8 cellular contexts compared by ENCODE assay signal in the genomic region with DNA sequence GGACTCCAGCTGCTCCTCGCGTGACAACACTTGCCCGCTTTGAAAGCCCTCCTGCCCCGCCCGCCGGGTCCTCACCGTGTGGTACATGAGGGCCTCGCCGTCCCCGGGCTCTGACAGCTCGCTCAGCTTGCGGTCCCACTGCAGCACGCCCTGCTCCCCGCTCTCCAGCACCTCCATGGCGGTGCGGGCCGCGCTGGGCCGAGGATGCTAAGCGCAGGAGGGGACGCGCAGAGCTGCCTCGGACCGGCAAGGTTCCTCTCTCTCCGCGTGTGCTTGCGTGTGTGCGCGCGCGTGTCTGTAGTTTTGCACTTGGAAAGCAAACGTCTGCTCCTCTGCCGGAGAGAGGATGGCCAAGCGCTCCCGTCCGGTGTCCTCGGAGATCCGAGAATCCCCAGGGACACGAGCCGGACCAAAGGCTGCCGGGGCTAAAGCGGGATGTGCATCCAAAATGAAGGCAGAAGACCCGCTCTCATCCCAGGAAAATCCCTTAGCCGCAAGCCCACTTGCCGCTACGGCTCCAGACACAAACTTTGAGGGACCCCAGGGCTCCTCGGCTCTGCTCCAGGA. TPM values are rescaled to one million over a fixed set of nuclear protein-coding genes. Genes with fewer than 3 reads are reported as not detected.
DNase-seq lines count a peak whose midpoint lies in the region; ATAC-seq, FAIRE-seq and TF ChIP-seq lines count a peak whose summit lies in the region.

A gene with protein sequence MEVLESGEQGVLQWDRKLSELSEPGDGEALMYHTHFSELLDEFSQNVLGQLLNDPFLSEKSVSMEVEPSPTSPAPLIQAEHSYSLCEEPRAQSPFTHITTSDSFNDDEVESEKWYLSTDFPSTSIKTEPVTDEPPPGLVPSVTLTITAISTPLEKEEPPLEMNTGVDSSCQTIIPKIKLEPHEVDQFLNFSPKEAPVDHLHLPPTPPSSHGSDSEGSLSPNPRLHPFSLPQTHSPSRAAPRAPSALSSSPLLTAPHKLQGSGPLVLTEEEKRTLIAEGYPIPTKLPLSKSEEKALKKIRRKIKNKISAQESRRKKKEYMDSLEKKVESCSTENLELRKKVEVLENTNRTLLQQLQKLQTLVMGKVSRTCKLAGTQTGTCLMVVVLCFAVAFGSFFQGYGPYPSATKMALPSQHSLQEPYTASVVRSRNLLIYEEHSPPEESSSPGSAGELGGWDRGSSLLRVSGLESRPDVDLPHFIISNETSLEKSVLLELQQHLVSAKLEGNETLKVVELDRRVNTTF (minus strand): TSS at position 558 of the 567 bp plus-strand sequence. CDS start 381 bp downstream, at position 177.

- TF ChIP-seq CTCF in DND-41 (IDR thresholded peaks at IDR 0.05; ENCODE audit: borderline replicate concordance, extremely low read depth, low read length, poor library complexity, severe bottlenecking): no peak
- TF ChIP-seq CTCF in WERI-Rb-1 (IDR thresholded peaks at IDR 0.05; ENCODE audit: low read depth, low read length): no peak
- TF ChIP-seq CTCF in MCF 10A (IDR thresholded peaks at IDR 0.05; ENCODE audit: unreplicated experiment): no peak
- TF ChIP-seq CTCF in keratinocyte (optimal IDR thresholded peaks at IDR 0.05 in 1 of 3, IDR thresholded peaks at IDR 0.05 in 1 of 3, conservative IDR thresholded peaks at IDR 0.05 in 1 of 3; ENCODE audit: extremely low read depth in 1 of 3, insufficient read depth in 2 of 3, low read length in 3 of 3): no peak

- POLR2A ChIA-PET in MCF 10A (lab: Yijun Ruan, JAX): interaction anchor here (0.6 to 5.9 kb wide), 21 partner anchors 9 to 934 kb away, joined by 3 to 59 read pairs (median 3); no protein-coding TSS in a partner anchor

- H4K20me1 ChIP-seq in DND-41 (ENCODE audit: insufficient read depth, low read length): no peaks in the 10 kb centered on the region
- peaks cover 3% of the 10 kb centered on the region for H4K20me1 ChIP-seq in keratinocyte (ENCODE audit: control insufficient read depth, extremely low read depth, insufficient read depth, low read length)

- peaks cover 23% of the 10 kb centered on the region for H3K4me1 Mint-ChIP-seq in MCF 10A (ENCODE audit: insufficient read depth, unreplicated experiment)

- peak within 1 kb of the TSS; percentile 83 for H3K9ac ChIP-seq in DND-41 (ENCODE audit: low read depth, low read length)
- H3K9ac ChIP-seq in keratinocyte (ENCODE audit: control insufficient read depth, extremely low read depth, insufficient read depth, low read length): peak within 1 kb of the TSS; percentile 96

- dilution Hi-C loops in keratinocyte (cut with MboI; ENCODE audit: extremely low pct_ligation_motif_present, low sequenced_read_pairs): no loop called here

- H3K4me3 ChIP-seq in DND-41 (ENCODE audit: low read depth in 1 of 2, low read length in 2 of 2) (peak within 1 kb of the TSS; percentile 81 to 95), WERI-Rb-1 (ENCODE audit: low read depth, low read length) (peak within 1 kb of the TSS; percentile 86), keratinocyte (ENCODE audit: control insufficient read depth in 2 of 3, extremely low read depth in 1 of 3, insufficient read depth in 2 of 3, low read depth in 1 of 3, low read length in 3 of 3) (peak within 1 kb of the TSS; percentile 63 to 92 (median 90))

- FAIRE-seq in keratinocyte (lab: Jason Lieb, UNC): no peak

- H3K27me3 ChIP-seq in DND-41 (ENCODE audit: insufficient read depth, low read length, poor library complexity) (no peaks in the 10 kb centered on the region), WERI-Rb-1 (ENCODE audit: insufficient read depth, low read depth, severe bottlenecking) (no peaks in the 10 kb centered on the region), keratinocyte (ENCODE audit: control insufficient read depth, extremely low read depth, insufficient read depth, low read length) (no peaks in the 10 kb centered on the region)

- intact Hi-C loops in MCF 10A (cut with micrococcal nuclease): loop anchor here (5.0 kb wide), 1 partner anchor 79 kb away; no protein-coding TSS in a partner anchor

- peak within 1 kb of the TSS; percentile 93 for H3K4me3 Mint-ChIP-seq in MCF 10A (ENCODE audit: unreplicated experiment)

- peak within 1 kb of the TSS; percentile 62 for H3K27ac Mint-ChIP-seq in MCF 10A (ENCODE audit: low read depth, unreplicated experiment)

- H3K36me3 Mint-ChIP-seq in MCF 10A (ENCODE audit: insufficient read depth, unreplicated experiment): peaks cover 10% of the 10 kb centered on the region

- no peaks in the 10 kb centered on the region; the same call in 1 of the 2 replicates for H3K36me3 ChIP-seq in DND-41 (ENCODE audit: insufficient read depth, low read length)
- H3K36me3 ChIP-seq in WERI-Rb-1: no peaks in the 10 kb centered on the region
- H3K36me3 ChIP-seq in keratinocyte (ENCODE audit: control insufficient read depth in 2 of 2, extremely low read depth in 1 of 2, insufficient read depth in 2 of 2, low read length in 2 of 2): no peaks in the 10 kb centered on the region

- H3K79me2 ChIP-seq in DND-41 (ENCODE audit: insufficient read depth, low read length): peaks cover 6% of the 10 kb centered on the region
- H3K79me2 ChIP-seq in keratinocyte (ENCODE audit: control insufficient read depth, insufficient read depth, low read length): peaks cover 42% of the 10 kb centered on the region

- CTCF ChIA-PET in MCF 10A (lab: Yijun Ruan, JAX): interaction anchor here (0.5 to 15.3 kb wide), 24 partner anchors 10 to 900 kb away, joined by 3 to 563 read pairs (median 4); no protein-coding TSS in a partner anchor

- BruUV-seq in MCF 10A (replicated peaks; lab: Mats Ljungman, UMichigan): TSS peak; percentile 65

- H2AFZ ChIP-seq in DND-41 (ENCODE audit: low read depth, low read length) (peak within 1 kb of the TSS; percentile 99), keratinocyte (ENCODE audit: control insufficient read depth, low read length) (peak within 1 kb of the TSS; percentile 95)

- H3K4me2 ChIP-seq in DND-41 (ENCODE audit: insufficient read depth, low read length) (peak within 1 kb of the TSS; percentile 98), keratinocyte (ENCODE audit: control insufficient read depth, extremely low read depth, insufficient read depth, low read depth, low read length) (peak within 1 kb of the TSS; percentile 78)

- ATAC-seq in DND-41 (ENCODE audit: insufficient read depth, low read depth) (peak; percentile 56), GM21723 (IDR thresholded peaks at IDR 0.05; ENCODE audit: unreplicated experiment) (peak; percentile 43)

- peaks cover 34% of the 10 kb centered on the region for H3K4me1 ChIP-seq in DND-41 (ENCODE audit: insufficient read depth, low read length)
- peaks cover 23% of the 10 kb centered on the region for H3K4me1 ChIP-seq in keratinocyte (ENCODE audit: control insufficient read depth, extremely low read depth, insufficient read depth, low read length)

- H3K9me3 Mint-ChIP-seq in MCF 10A (ENCODE audit: unreplicated experiment): no peaks in the 10 kb centered on the region

- no peaks in the 10 kb centered on the region for H3K27me3 Mint-ChIP-seq in MCF 10A (ENCODE audit: insufficient read depth, unreplicated experiment)

- H3K27ac ChIP-seq in DND-41 (ENCODE audit: low read length) (peak within 1 kb of the TSS; percentile 69), WERI-Rb-1 (peak within 1 kb of the TSS; percentile 44), keratinocyte (ENCODE audit: control insufficient read depth, insufficient read depth, low read length) (peak within 1 kb of the TSS; percentile 92)

- H3K9me3 ChIP-seq in DND-41 (ENCODE audit: insufficient read depth, low read length, severe bottlenecking) (no peaks in the 10 kb centered on the region), WERI-Rb-1 (ENCODE audit: severe bottlenecking) (no peaks in the 10 kb centered on the region), keratinocyte (ENCODE audit: control insufficient read depth, low read depth, low read length) (no peaks in the 10 kb centered on the region)

- DNase-seq in DND-41 (peak; percentile 70), M059J (ENCODE audit: low read depth) (peak; percentile 80), WERI-Rb-1 (peak; percentile 67), MCF 10A (ENCODE audit: unreplicated experiment) (peak; percentile 58), keratinocyte (ENCODE audit: low read depth, low spot score) (no peak), cerebellar nuclear complex (lab: John Stamatoyannopoulos, UW) (no peak)
- peak; percentile 17 to 24 for DNase-seq in stimulated activated CD4-positive, alpha-beta T cell treated with anti-CD3 and anti-CD28 coated beads, Interleukin-1b, Interleukin-23, amount 100 ng/mL, for 1 hour (ENCODE audit: low read depth in 2 of 2)

- no peaks in the 10 kb centered on the region for H3K9me1 ChIP-seq in keratinocyte (ENCODE audit: control insufficient read depth, extremely low read depth, insufficient read depth, low read length)

RNA-seq across cellular contexts. Expression of the gene that starts here (rescaled TPM):
- total RNA-seq in M059J (2014; rRNA removed; shearing (Covaris generic)): 16.5 and 31.9 TPM in 2 replicates
- total RNA-seq in MCF 10A (2022): 74.2 and 79.4 TPM in 2 replicates
- polyA plus RNA-seq in keratinocyte: 8.6 to 15.9 TPM (median 12.8 TPM) in 3 replicates
- polyA plus RNA-seq in keratinocyte (2011; ENCODE audit: low read depth): 3.7 TPM
- polyA plus RNA-seq in keratinocyte (2011; cell fraction: cytosol; rRNA removed): 8.2 and 11.6 TPM in 2 replicates
- polyA plus RNA-seq in keratinocyte (2011; cell fraction: nucleus; rRNA removed): 28.8 and 29.1 TPM in 2 replicates
- polyA plus RNA-seq in keratinocyte (2012; ENCODE audit: low replicate concordance): 6.9 and 13.8 TPM in 2 replicates
- 18.3 to 36.5 TPM (median 21.4 TPM) in 3 replicates for polyA minus RNA-seq in keratinocyte
- 17.1 TPM for polyA minus RNA-seq in keratinocyte (2011; cell fraction: cytosol; rRNA and poly(A)+ RNA removed)
- polyA minus RNA-seq in keratinocyte (2011; cell fraction: nucleus; rRNA and poly(A)+ RNA removed): 40.2 and 45.5 TPM in 2 replicates

Comparison
In these comparisons a context has a peak if more than half of its experiments do, and no peak if none do; other contexts are left out.
1. DNase-seq: peak in DND-41 (single experiment), M059J (single experiment), WERI-Rb-1 (single experiment), MCF 10A (single experiment) and stimulated activated CD4-positive, alpha-beta T cell treated with anti-CD3 and anti-CD28 coated beads, Interleukin-1b, Interleukin-23, amount 100 ng/mL, for 1 hour (2 of 2); none in keratinocyte (single experiment) and cerebellar nuclear complex (0 of 2).
2. Peak in every context shown above with its lines, with median percentiles within 50 percentile points of each other: H3K27ac ChIP-seq and H3K4me3 ChIP-seq.